In the genomic region with DNA sequence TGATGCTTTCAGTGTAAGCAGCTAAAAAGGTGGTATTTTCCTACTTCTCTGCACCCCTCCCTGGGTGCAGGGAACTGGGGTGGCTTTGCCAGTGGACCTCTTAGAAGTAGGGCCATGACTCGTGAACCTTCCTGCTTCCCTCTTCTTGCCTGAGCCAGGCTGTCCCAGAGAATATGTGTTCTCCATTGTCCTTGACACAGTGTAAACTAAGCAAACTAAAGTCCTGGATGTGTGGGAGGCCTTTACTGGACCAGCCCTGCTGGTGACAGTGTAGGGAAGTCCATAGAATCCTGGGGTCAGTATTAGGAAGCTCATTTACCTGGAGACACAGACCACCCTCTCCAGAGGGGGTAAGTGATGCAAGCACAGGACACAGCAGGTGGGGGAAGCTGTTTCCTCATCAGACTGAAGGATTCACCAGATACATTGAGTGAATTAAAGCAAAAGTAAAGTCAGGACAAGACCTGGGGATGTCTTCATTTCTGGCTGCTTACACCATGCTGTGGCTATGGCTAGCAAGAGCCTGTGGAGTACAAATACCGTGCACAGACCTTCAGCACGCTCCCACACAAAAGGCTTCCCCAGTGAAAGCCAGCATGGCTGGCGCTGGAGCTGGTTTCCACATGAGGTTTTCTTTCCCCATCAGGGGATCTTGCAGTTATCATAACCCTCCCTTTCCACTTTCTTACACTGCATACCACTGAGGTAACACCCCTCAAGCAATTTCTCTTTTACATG, we compare ENCODE assay signal across 19 cellular contexts.
DNase-seq lines count a peak whose midpoint lies in the region; ATAC-seq and TF ChIP-seq lines count a peak whose summit lies in the region.
"Had no signal": no experiment of that assay in that cellular context is flagged by ENCODE, and none has a peak within 500 bp of the region (broad histone marks: within the 10 kb centered on the region; RNA-seq: fewer than 3 reads in every experiment).

No MANE protein-coding gene starts in this region.

- H3F3A ChIP-seq in SU-DHL-6 (ENCODE audit: insufficient read depth) = peaks cover 86% of the 10 kb centered on the region

- H3K9me2 ChIP-seq in SU-DHL-6 (replicated peaks; ENCODE audit: insufficient read depth, low read length) = no peaks in the 10 kb centered on the region

- H3K4me3 ChIP-seq in A673 (ENCODE audit: low read depth, low read length, poor library complexity, severe bottlenecking) (no peak overlapping the region), HL-60 (replicated peaks; ENCODE audit: insufficient read depth, low read length) (no peak overlapping the region), SU-DHL-6 (ENCODE audit: insufficient read depth, low read length, poor library complexity, severe bottlenecking) (no peak overlapping the region), epithelial cell of esophagus (ENCODE audit: low read length) (no peak overlapping the region)
- H3K4me3 ChIP-seq: A549 had no signal

- intact Hi-C loops in A673 (cut with micrococcal nuclease; ENCODE audit: unreplicated experiment) = no loop called here

- DNase-seq in A673 (ENCODE audit: low spot score) (peak; percentile 5), HL-60 (ENCODE audit: low read depth in 1 of 2, low spot score in 1 of 2) (peak in 1 of 2 experiments; percentile 51), epithelial cell of esophagus (ENCODE audit: low read depth) (peak; percentile 38), AG20443 (ENCODE audit: low spot score) (no peak), NCI-H1930 (lab: John Stamatoyannopoulos, UW) (no peak)
- no peak for DNase-seq in activated T-cell treated with anti-CD3 and anti-CD28 coated beads, Interleukin-2, amount 50 U/mL, for 4 hours
- DNase-seq: CD4-positive, alpha-beta T cell; COR-L47; KBM-7; NCI-H1105 treated with DMSO at 0.1 percent for 48 hours; NCI-H2081; NCI-H2171; NCI-H526; PC-3; SHP77; SW 1271; T-helper 17 cell had no signal

- no peak for ATAC-seq in activated T-cell treated with anti-CD3 and anti-CD28 coated beads, Interleukin-2, amount 50 U/mL, for 4 hours
- ATAC-seq: A549, PC-3, T-helper 17 cell had no signal

- no peaks in the 10 kb centered on the region for H3K79me2 ChIP-seq in SU-DHL-6 (ENCODE audit: insufficient read depth, low read length)

- no peak overlapping the region for H2AFZ ChIP-seq in SU-DHL-6 (ENCODE audit: low read depth, low read length, severe bottlenecking)

- no peaks in the 10 kb centered on the region for H3K36me3 ChIP-seq in A673 (ENCODE audit: insufficient read depth, low read length, poor library complexity, severe bottlenecking)
- H3K36me3 ChIP-seq in SU-DHL-6 (ENCODE audit: low read length) = no peaks in the 10 kb centered on the region

- no peak overlapping the region for H3K4me3 Mint-ChIP-seq in activated T-cell treated with anti-CD3 and anti-CD28 coated beads, Interleukin-2, amount 50 U/mL, for 4 hours
- H3K4me3 Mint-ChIP-seq: CD4-positive, alpha-beta T cell; T-helper 17 cell had no signal

- POLR2A ChIA-PET in A673 (lab: Charles Lee; ENCODE audit: low non-redundant PET) = no interaction called here

- no TSS peak for BruUV-seq in A673 (replicated peaks; lab: Mats Ljungman, UMichigan)

- H3K9me3 Mint-ChIP-seq in activated T-cell treated with anti-CD3 and anti-CD28 coated beads, Interleukin-2, amount 50 U/mL, for 4 hours = no peaks in the 10 kb centered on the region
- H3K9me3 Mint-ChIP-seq: CD4-positive, alpha-beta T cell had no signal

- peak overlapping the region; percentile 57 for H3K4me2 ChIP-seq in SU-DHL-6 (ENCODE audit: low read depth, low read length, poor library complexity, severe bottlenecking)
- H3K4me2 ChIP-seq: A549 had no signal

- CTCF ChIA-PET in A673 (lab: Charles Lee) = no interaction called here

- no peaks in the 10 kb centered on the region for H3K27me3 Mint-ChIP-seq in activated T-cell treated with anti-CD3 and anti-CD28 coated beads, Interleukin-2, amount 50 U/mL, for 4 hours (ENCODE audit: low read depth)
- H3K27me3 Mint-ChIP-seq: CD4-positive, alpha-beta T cell; T-helper 17 cell had no signal

- H3K4me1 ChIP-seq in A673 (ENCODE audit: insufficient read depth, low read length, poor library complexity, severe bottlenecking) = no peaks in the 10 kb centered on the region
- H3K4me1 ChIP-seq: A549 had no signal

- H3K27me3 ChIP-seq in A673 (replicated peaks; ENCODE audit: insufficient read depth, low read depth, low read length, poor library complexity) (no peaks in the 10 kb centered on the region), HL-60 (ENCODE audit: insufficient read depth, poor library complexity, severe bottlenecking) (no peaks in the 10 kb centered on the region), SU-DHL-6 (ENCODE audit: low read length) (no peaks in the 10 kb centered on the region)

- H3K36me3 Mint-ChIP-seq in activated T-cell treated with anti-CD3 and anti-CD28 coated beads, Interleukin-2, amount 50 U/mL, for 4 hours (ENCODE audit: insufficient read depth) = no peaks in the 10 kb centered on the region

- peaks cover 6% of the 10 kb centered on the region for H3K4me1 Mint-ChIP-seq in activated T-cell treated with anti-CD3 and anti-CD28 coated beads, Interleukin-2, amount 50 U/mL, for 4 hours (ENCODE audit: low read depth)
- H3K4me1 Mint-ChIP-seq: T-helper 17 cell had no signal

- no peaks in the 10 kb centered on the region for H4K20me1 ChIP-seq in SU-DHL-6 (ENCODE audit: low read depth, low read length)

- H3K9me3 ChIP-seq in A673 (ENCODE audit: low read depth, low read length, poor library complexity, severe bottlenecking) (no peaks in the 10 kb centered on the region), SU-DHL-6 (ENCODE audit: insufficient read depth, low read length) (no peaks in the 10 kb centered on the region)
- H3K9me3 ChIP-seq: A549 had no signal

- peak overlapping the region; percentile 63 for H3K9ac ChIP-seq in SU-DHL-6 (ENCODE audit: low read length)

- TF ChIP-seq CTCF in A673 (conservative IDR thresholded peaks at IDR 0.05; ENCODE audit: low read depth, low read length) (no peak), HL-60 (IDR thresholded peaks at IDR 0.05; ENCODE audit: insufficient read depth, low read length) (no peak), SU-DHL-6 (IDR thresholded peaks at IDR 0.05; ENCODE audit: insufficient read depth, low read length, poor library complexity, severe bottlenecking) (no peak), epithelial cell of esophagus (IDR thresholded peaks at IDR 0.05; ENCODE audit: insufficient read depth, low read depth, low read length, missing control alignments) (no peak)

- H3K27ac ChIP-seq in A673 (ENCODE audit: low read depth, low read length, poor library complexity, severe bottlenecking) (no peak overlapping the region), HL-60 (replicated peaks) (peak overlapping the region; percentile 23; the same call in 1 of the 2 replicates), SU-DHL-6 (ENCODE audit: low read depth, low read length) (peak overlapping the region; percentile 97)
- H3K27ac ChIP-seq: A549 had no signal

Comparison
In these comparisons a context has a peak if more than half of its experiments do, and no peak if none do; other contexts are left out.
1. DNase-seq: peak in A673 (single experiment) and epithelial cell of esophagus (single experiment); none in AG20443 (single experiment), NCI-H1930 (0 of 2) and activated T-cell treated with anti-CD3 and anti-CD28 coated beads, Interleukin-2, amount 50 U/mL, for 4 hours (single experiment).